8 cellular contexts compared by ENCODE assay signal in the genomic region with DNA sequence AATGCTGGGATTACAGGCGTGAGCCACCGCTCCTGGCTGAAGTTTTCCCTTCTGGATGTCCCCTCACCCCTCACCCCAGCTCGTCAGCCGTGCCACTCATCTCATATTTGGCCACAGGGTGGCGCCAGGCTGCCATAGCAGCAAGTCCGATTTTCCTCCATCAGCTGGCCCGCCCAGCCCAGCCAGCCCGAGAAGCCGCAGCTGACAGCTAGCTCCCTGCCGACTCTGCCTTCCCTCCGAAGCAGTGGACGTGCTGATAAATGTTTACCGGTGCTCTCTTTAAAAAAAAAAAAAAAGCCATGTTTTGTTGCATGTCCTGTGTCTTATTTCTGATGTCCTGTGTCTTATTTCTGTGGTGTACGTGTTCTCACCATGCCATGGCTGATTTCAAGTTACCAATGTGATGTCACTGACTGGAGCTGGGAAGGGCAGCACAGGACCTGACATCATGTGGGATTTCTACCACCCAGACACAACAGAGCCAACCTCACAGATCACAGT. TPM values are rescaled to one million over a fixed set of nuclear protein-coding genes. Genes with fewer than 3 reads are reported as not detected.
DNase-seq lines count a peak whose midpoint lies in the region; ATAC-seq and TF ChIP-seq lines count a peak whose summit lies in the region.

No MANE protein-coding gene starts in this region.

- H3K4me1 Mint-ChIP-seq in CD4-positive, CD25-positive, alpha-beta regulatory T cell = peaks cover 0 to 16% (median 9%) of the 10 kb centered on the region in 4 donors
- peaks cover 50% of the 10 kb centered on the region for H3K4me1 Mint-ChIP-seq in osteocyte (ENCODE audit: unreplicated experiment)

- H3K4me1 ChIP-seq in CD4-positive, CD25-positive, alpha-beta regulatory T cell (ENCODE audit: control insufficient read depth, insufficient read depth, low read length, poor library complexity, severe bottlenecking) = no peaks in the 10 kb centered on the region
- H3K4me1 ChIP-seq in SJCRH30 (peaks cover 41% of the 10 kb centered on the region), foreskin keratinocyte (peaks cover 12% of the 10 kb centered on the region), suprapubic skin (peaks cover 52% of the 10 kb centered on the region)

- no peak for TF ChIP-seq EP300 in suprapubic skin (IDR thresholded peaks at IDR 0.05)

- TF ChIP-seq CTCF in LNCAP (IDR thresholded peaks at IDR 0.05) (peak; percentile 86), foreskin keratinocyte (conservative IDR thresholded peaks at IDR 0.05) (peak; percentile 97), osteocyte (IDR thresholded peaks at IDR 0.05) (peak; percentile 94), suprapubic skin (IDR thresholded peaks at IDR 0.05) (peak; percentile 71 to 85)

- H3K27ac ChIP-seq in CD4-positive, CD25-positive, alpha-beta regulatory T cell (ENCODE audit: insufficient read depth, low read length, poor library complexity, severe bottlenecking) = no peak overlapping the region
- H3K27ac ChIP-seq in SJCRH30 = no peak overlapping the region
- H3K27ac ChIP-seq in foreskin keratinocyte = no peak overlapping the region
- H3K27ac ChIP-seq in suprapubic skin = no peak overlapping the region

- H3K27me3 Mint-ChIP-seq in CD4-positive, CD25-positive, alpha-beta regulatory T cell = no peaks in the 10 kb centered on the region
- no peaks in the 10 kb centered on the region for H3K27me3 Mint-ChIP-seq in osteocyte (ENCODE audit: unreplicated experiment)

- no peaks in the 10 kb centered on the region for H3K9me3 ChIP-seq in CD4-positive, CD25-positive, alpha-beta regulatory T cell (ENCODE audit: control insufficient read depth in 2 of 2, low read length in 2 of 2)
- H3K9me3 ChIP-seq in SJCRH30 (replicated peaks) (no peaks in the 10 kb centered on the region), suprapubic skin (no peaks in the 10 kb centered on the region)

- H3K27me3 ChIP-seq in CD4-positive, CD25-positive, alpha-beta regulatory T cell (ENCODE audit: control insufficient read depth, insufficient read depth, low read length) = no peaks in the 10 kb centered on the region
- H3K27me3 ChIP-seq in SJCRH30 (no peaks in the 10 kb centered on the region), foreskin keratinocyte (no peaks in the 10 kb centered on the region), suprapubic skin (no peaks in the 10 kb centered on the region)

- H3K27ac Mint-ChIP-seq in CD4-positive, CD25-positive, alpha-beta regulatory T cell = peak overlapping the region; percentile 48 to 75 (median 62)
- peak overlapping the region; percentile 59 for H3K27ac Mint-ChIP-seq in osteocyte (ENCODE audit: unreplicated experiment)

- no peak overlapping the region for H3K4me3 Mint-ChIP-seq in CD4-positive, CD25-positive, alpha-beta regulatory T cell
- H3K4me3 Mint-ChIP-seq in osteocyte (ENCODE audit: unreplicated experiment) = peak overlapping the region; percentile 35

- ATAC-seq in CD4-positive, CD25-positive, alpha-beta regulatory T cell (ENCODE audit: low read depth in 2 of 2) = peak; percentile 50 to 70
- ATAC-seq in GM21360 (IDR thresholded peaks at IDR 0.05; ENCODE audit: unreplicated experiment) (peak; percentile 73), foreskin keratinocyte (peak; percentile 39)

- TF ChIP-seq POLR2A in suprapubic skin (IDR thresholded peaks at IDR 0.05) = no peak

- peak; percentile 39 to 88 (median 58) for DNase-seq in CD4-positive, CD25-positive, alpha-beta regulatory T cell
- peak; percentile 91 to 92 for DNase-seq in SJCRH30
- DNase-seq in activated gamma-delta T cell (lab: John Stamatoyannopoulos, UW) = peak; percentile 24
- DNase-seq in foreskin keratinocyte = peak in 1 of 2 donors; percentile 54
- DNase-seq in osteocyte (ENCODE audit: extremely low spot score, unreplicated experiment) = peak; percentile 96
- DNase-seq in suprapubic skin (ENCODE audit: low spot score in 2 of 2) = peak; percentile 94 to 95

- H3K9me3 Mint-ChIP-seq in CD4-positive, CD25-positive, alpha-beta regulatory T cell = no peaks in the 10 kb centered on the region
- no peaks in the 10 kb centered on the region for H3K9me3 Mint-ChIP-seq in osteocyte (ENCODE audit: unreplicated experiment)

- H3K36me3 ChIP-seq in CD4-positive, CD25-positive, alpha-beta regulatory T cell (ENCODE audit: control insufficient read depth, insufficient read depth, low read length) = peaks cover 10% of the 10 kb centered on the region
- H3K36me3 ChIP-seq in SJCRH30 (peaks cover 6% of the 10 kb centered on the region; the same call in 1 of the 2 replicates), suprapubic skin (peaks cover 16% of the 10 kb centered on the region)

- peak overlapping the region; percentile 13 for H3K4me3 ChIP-seq in CD4-positive, CD25-positive, alpha-beta regulatory T cell (ENCODE audit: low read depth, low read length)
- H3K4me3 ChIP-seq in SJCRH30 (no peak overlapping the region), suprapubic skin (no peak overlapping the region)

- WGBS in suprapubic skin = 12% methylated on average over 14 of the region's 14 CpGs

- H3K36me3 Mint-ChIP-seq in CD4-positive, CD25-positive, alpha-beta regulatory T cell = peaks cover 12% of the 10 kb centered on the region
- peaks cover 9% of the 10 kb centered on the region for H3K36me3 Mint-ChIP-seq in osteocyte (ENCODE audit: unreplicated experiment)

RNA-seq across cellular contexts. Expression of a gene that starts 58.3 kb away (rescaled TPM):
- 34.3 TPM for total RNA-seq in CD4-positive, CD25-positive, alpha-beta regulatory T cell
- 100 to 1,000 TPM; 107 to 152 (median 120) TPM for polyA plus RNA-seq in CD4-positive, CD25-positive, alpha-beta regulatory T cell
- 93.9 and 96.1 TPM in 2 replicates for total RNA-seq in SJCRH30 (2014; rRNA removed; shearing (Covaris generic))
- total RNA-seq in foreskin keratinocyte (70.9 and 71.2 TPM in 2 replicates), osteocyte (47.8 and 49.6 TPM in 2 replicates), suprapubic skin (10 to 100 TPM; 58.7 to 91.7 (median 76.2) TPM)
- polyA plus RNA-seq in foreskin keratinocyte = 86.7 and 95.1 TPM in 2 replicates
